In genomic region chr4:2828758-2829181, GRCh38 we compare ENCODE assay signal across 23 cellular contexts. TPM values are rescaled to one million over a fixed set of nuclear protein-coding genes. Genes with fewer than 3 reads are reported as not detected.
DNase-seq lines count a peak whose midpoint lies in the region; ATAC-seq and TF ChIP-seq lines count a peak whose summit lies in the region.
"Had no signal": no experiment of that assay in that cellular context is flagged by ENCODE, and none has a peak within 500 bp of the region (broad histone marks: within the 10 kb centered on the region; RNA-seq: fewer than 3 reads in every experiment).

No MANE protein-coding gene starts in this region.

- H3K4me3 ChIP-seq in left lung: no peak overlapping the region
- H3K4me3 ChIP-seq: esophagus muscularis mucosa, gastrocnemius medialis, vagina had no signal

- H3K36me3 ChIP-seq in left lung: peaks cover 0 to 95% of the 10 kb centered on the region in 2 donors

- no peaks in the 10 kb centered on the region for H3K4me1 ChIP-seq in left lung
- H3K4me1 ChIP-seq: gastrocnemius medialis, vagina had no signal

- peaks cover 5% of the 10 kb centered on the region for H3K4me1 Mint-ChIP-seq in activated naive CD8-positive, alpha-beta T cell treated with anti-CD3 and anti-CD28 coated beads, Interleukin-2, amount 10 ng/mL, durations not matched to agents 7 days and 5 days
- peaks cover 39% of the 10 kb centered on the region for H3K4me1 Mint-ChIP-seq in stimulated activated effector memory CD8-positive, alpha-beta T cell treated with anti-CD3 and anti-CD28 coated beads, Interleukin-12 subunit alpha, Interleukin-12 subunit beta, amount 100 ng/mL, for 72 hours
- H3K4me1 Mint-ChIP-seq: activated CD4-positive, alpha-beta T cell treated with anti-CD3 and anti-CD28 coated beads, Interleukin-2, amount 10 ng/mL, durations not matched to agents 24 days and 14 days had no signal

- intact Hi-C loops in Right ventricle myocardium superior (cut with DNase I) (no loop called here), Right ventricle myocardium inferior (cut with DNase I) (no loop called here), left lung (cut with DNase I) (no loop called here)

- no peak for TF ChIP-seq CTCF in left lung (IDR thresholded peaks at IDR 0.05)

- DNase-seq in Right ventricle myocardium superior (peak; percentile 31), Right ventricle myocardium inferior (ENCODE audit: missing footprints) (no peak), left lung (peak; percentile 24 to 30)
- DNase-seq in activated naive CD8-positive, alpha-beta T cell treated with anti-CD3 and anti-CD28 coated beads, Interleukin-2, amount 10 ng/mL, durations not matched to agents 7 days and 5 days: peak; percentile 27
- DNase-seq in stimulated activated effector memory CD8-positive, alpha-beta T cell treated with anti-CD3 and anti-CD28 coated beads, Interleukin-12 subunit alpha, Interleukin-12 subunit beta, amount 100 ng/mL, for 72 hours (ENCODE audit: low spot score in 2 of 2): no peak
- no peak for DNase-seq in activated CD4-positive, alpha-beta T cell treated with anti-CD3 and anti-CD28 coated beads, Interleukin-2, amount 50 U/mL, for 4 hours
- DNase-seq: activated CD4-positive, alpha-beta T cell treated with anti-CD3 and anti-CD28 coated beads, Interleukin-2, amount 10 ng/mL, durations not matched to agents 24 days and 14 days; activated gamma-delta T cell treated with Interleukin-2 at 50 U/mL for 16 hours; effector CD8-positive, alpha-beta T cell; naive thymus-derived CD4-positive, alpha-beta T cell; NCI-H1105 treated with DMSO at 0.1 percent for 48 hours; NCI-H2081 treated with DMSO at 0.1 percent for 48 hours; NCI-H446; stimulated activated CD4-positive, alpha-beta T cell treated with anti-CD3 and anti-CD28 coated beads, Interleukin-2, amount 100 ng/mL, for 24 hours; stimulated activated naive B cell treated with anti-CD40 and anti-IgM and Interleukin-4, amounts not matched to agents 10 μg/mL and 1 μg/mL and 100 μg/mL, for 72 hours; T-helper 1 cell had no signal

- POLR2A ChIA-PET in activated naive CD8-positive, alpha-beta T cell treated with anti-CD3 and anti-CD28 coated beads, Interleukin-2, amount 10 ng/mL, durations not matched to agents 7 days and 5 days (lab: Charles Lee): no interaction called here

- peaks cover 29% of the 10 kb centered on the region for H3K36me3 Mint-ChIP-seq in activated naive CD8-positive, alpha-beta T cell treated with anti-CD3 and anti-CD28 coated beads, Interleukin-2, amount 10 ng/mL, durations not matched to agents 7 days and 5 days
- peaks cover 86% of the 10 kb centered on the region for H3K36me3 Mint-ChIP-seq in stimulated activated effector memory CD8-positive, alpha-beta T cell treated with anti-CD3 and anti-CD28 coated beads, Interleukin-12 subunit alpha, Interleukin-12 subunit beta, amount 100 ng/mL, for 72 hours

- no peak overlapping the region for H3K4me3 Mint-ChIP-seq in activated naive CD8-positive, alpha-beta T cell treated with anti-CD3 and anti-CD28 coated beads, Interleukin-2, amount 10 ng/mL, durations not matched to agents 7 days and 5 days
- no peak overlapping the region for H3K4me3 Mint-ChIP-seq in stimulated activated effector memory CD8-positive, alpha-beta T cell treated with anti-CD3 and anti-CD28 coated beads, Interleukin-12 subunit alpha, Interleukin-12 subunit beta, amount 100 ng/mL, for 72 hours
- H3K4me3 Mint-ChIP-seq: activated CD4-positive, alpha-beta T cell treated with anti-CD3 and anti-CD28 coated beads, Interleukin-2, amount 10 ng/mL, durations not matched to agents 24 days and 14 days; naive thymus-derived CD4-positive, alpha-beta T cell had no signal

- no peaks in the 10 kb centered on the region for H3K27me3 Mint-ChIP-seq in activated naive CD8-positive, alpha-beta T cell treated with anti-CD3 and anti-CD28 coated beads, Interleukin-2, amount 10 ng/mL, durations not matched to agents 7 days and 5 days
- H3K27me3 Mint-ChIP-seq: activated CD4-positive, alpha-beta T cell treated with anti-CD3 and anti-CD28 coated beads, Interleukin-2, amount 10 ng/mL, durations not matched to agents 24 days and 14 days; naive thymus-derived CD4-positive, alpha-beta T cell; stimulated activated naive B cell treated with anti-CD40 and anti-IgM and Interleukin-4, amounts not matched to agents 10 μg/mL and 1 μg/mL and 100 μg/mL, for 72 hours had no signal

- H3K9me3 Mint-ChIP-seq in activated naive CD8-positive, alpha-beta T cell treated with anti-CD3 and anti-CD28 coated beads, Interleukin-2, amount 10 ng/mL, durations not matched to agents 7 days and 5 days: no peaks in the 10 kb centered on the region
- no peaks in the 10 kb centered on the region for H3K9me3 Mint-ChIP-seq in stimulated activated effector memory CD8-positive, alpha-beta T cell treated with anti-CD3 and anti-CD28 coated beads, Interleukin-12 subunit alpha, Interleukin-12 subunit beta, amount 100 ng/mL, for 72 hours
- H3K9me3 Mint-ChIP-seq: activated CD4-positive, alpha-beta T cell treated with anti-CD3 and anti-CD28 coated beads, Interleukin-2, amount 10 ng/mL, durations not matched to agents 24 days and 14 days; stimulated activated naive B cell treated with anti-CD40 and anti-IgM and Interleukin-4, amounts not matched to agents 10 μg/mL and 1 μg/mL and 100 μg/mL, for 72 hours had no signal

- no peaks in the 10 kb centered on the region for H3K27me3 ChIP-seq in left lung
- H3K27me3 ChIP-seq: esophagus muscularis mucosa, gastrocnemius medialis, vagina had no signal

- ATAC-seq in Right ventricle myocardium superior (ENCODE audit: poor library complexity): no peak
- ATAC-seq in Right ventricle myocardium inferior: no peak
- no peak for ATAC-seq in activated naive CD8-positive, alpha-beta T cell treated with anti-CD3 and anti-CD28 coated beads, Interleukin-2, amount 10 ng/mL, durations not matched to agents 7 days and 5 days (ENCODE audit: low read depth)
- no peak for ATAC-seq in left lung
- no peak for ATAC-seq in stimulated activated effector memory CD8-positive, alpha-beta T cell treated with anti-CD3 and anti-CD28 coated beads, Interleukin-12 subunit alpha, Interleukin-12 subunit beta, amount 100 ng/mL, for 72 hours
- no peak for ATAC-seq in GM19463 (IDR thresholded peaks at IDR 0.05; ENCODE audit: unreplicated experiment)
- no peak for ATAC-seq in HG03432 (IDR thresholded peaks at IDR 0.05; ENCODE audit: unreplicated experiment)
- ATAC-seq: gastrocnemius medialis; naive thymus-derived CD4-positive, alpha-beta T cell; stimulated activated naive B cell treated with anti-CD40 and anti-IgM and Interleukin-4, amounts not matched to agents 10 μg/mL and 1 μg/mL and 100 μg/mL, for 72 hours had no signal

- H3K27ac Mint-ChIP-seq in activated naive CD8-positive, alpha-beta T cell treated with anti-CD3 and anti-CD28 coated beads, Interleukin-2, amount 10 ng/mL, durations not matched to agents 7 days and 5 days: peak overlapping the region; percentile 30
- H3K27ac Mint-ChIP-seq in stimulated activated effector memory CD8-positive, alpha-beta T cell treated with anti-CD3 and anti-CD28 coated beads, Interleukin-12 subunit alpha, Interleukin-12 subunit beta, amount 100 ng/mL, for 72 hours: peak overlapping the region; percentile 74
- H3K27ac Mint-ChIP-seq: activated CD4-positive, alpha-beta T cell treated with anti-CD3 and anti-CD28 coated beads, Interleukin-2, amount 10 ng/mL, durations not matched to agents 24 days and 14 days had no signal

- H3K27ac ChIP-seq in left lung: no peak overlapping the region
- H3K27ac ChIP-seq: C4-2B, esophagus muscularis mucosa, gastrocnemius medialis, HL-60, vagina had no signal

- H3K9me3 ChIP-seq in left lung: no peaks in the 10 kb centered on the region
- H3K9me3 ChIP-seq: esophagus muscularis mucosa, gastrocnemius medialis, vagina had no signal

RNA-seq across cellular contexts. Expression of gene ADD1, which starts 14.9 kb away (rescaled TPM):
- total RNA-seq in Right ventricle myocardium superior (217 TPM), Right ventricle myocardium inferior (231 TPM), left lung (100 to 1,000 TPM; 262 to 265 TPM)
- total RNA-seq in activated naive CD8-positive, alpha-beta T cell treated with anti-CD3 and anti-CD28 coated beads, Interleukin-2, amount 10 ng/mL, durations not matched to agents 7 days and 5 days: 100 to 1,000 TPM; 261 to 276 TPM

RNA-seq across cellular contexts. Expression of gene SH3BP2, which starts 35.9 kb away (rescaled TPM):
- total RNA-seq in Right ventricle myocardium superior (24.9 TPM), Right ventricle myocardium inferior (32.2 TPM), left lung (100 to 1,000 TPM in 1 of 2 donors, 10 to 100 TPM in 1; 58.2 to 113 TPM)
- 10 to 100 TPM; 82.6 to 83.7 TPM for total RNA-seq in activated naive CD8-positive, alpha-beta T cell treated with anti-CD3 and anti-CD28 coated beads, Interleukin-2, amount 10 ng/mL, durations not matched to agents 7 days and 5 days

Comparison
In these comparisons a context has a peak if more than half of its experiments do, and no peak if none do; other contexts are left out.
1. DNase-seq: peak in Right ventricle myocardium superior (single experiment), activated naive CD8-positive, alpha-beta T cell treated with anti-CD3 and anti-CD28 coated beads, Interleukin-2, amount 10 ng/mL, durations not matched to agents 7 days and 5 days (single experiment) and left lung (2 of 2); none in Right ventricle myocardium inferior (single experiment), stimulated activated effector memory CD8-positive, alpha-beta T cell treated with anti-CD3 and anti-CD28 coated beads, Interleukin-12 subunit alpha, Interleukin-12 subunit beta, amount 100 ng/mL, for 72 hours (0 of 2) and activated CD4-positive, alpha-beta T cell treated with anti-CD3 and anti-CD28 coated beads, Interleukin-2, amount 50 U/mL, for 4 hours (0 of 2).